29 cellular contexts compared by ENCODE assay signal in genomic region chr7:91193141-91193540, GRCh38.
DNase-seq lines count a peak whose midpoint lies in the region; ATAC-seq and TF ChIP-seq lines count a peak whose summit lies in the region.
"Had no signal": no experiment of that assay in that cellular context is flagged by ENCODE, and none has a peak within 500 bp of the region (broad histone marks: within the 10 kb centered on the region; RNA-seq: fewer than 3 reads in every experiment).

No MANE protein-coding gene starts in this region.

- H3K36me3 Mint-ChIP-seq in stimulated activated naive B cell treated with anti-CD40 and anti-IgM and Interleukin-4, amounts not matched to agents 10 μg/mL and 1 μg/mL and 100 μg/mL, for 72 hours, result peaks cover 16% of the 10 kb centered on the region in 2 donors
- H3K36me3 Mint-ChIP-seq: CD4-positive, alpha-beta memory T cell; WTC11 had no signal

- TF ChIP-seq POLR2A in breast epithelium (IDR thresholded peaks at IDR 0.05), result no peak

- no peak overlapping the region for H3K27ac ChIP-seq in breast epithelium
- H3K27ac ChIP-seq: colonic mucosa, left lung had no signal

- H3K27me3 ChIP-seq in breast epithelium, result no peaks in the 10 kb centered on the region
- H3K27me3 ChIP-seq: colonic mucosa, left lung had no signal

- no peak overlapping the region for H3K27ac Mint-ChIP-seq in stimulated activated naive B cell treated with anti-CD40 and anti-IgM and Interleukin-4, amounts not matched to agents 10 μg/mL and 1 μg/mL and 100 μg/mL, for 72 hours
- H3K27ac Mint-ChIP-seq: activated naive CD8-positive, alpha-beta T cell treated with anti-CD3 and anti-CD28 coated beads, Interleukin-2, amount 50 U/mL, for 24 hours; CD4-positive, alpha-beta memory T cell; effector memory CD8-positive, alpha-beta T cell; WTC11 had no signal

- ATAC-seq in stimulated activated naive B cell treated with anti-CD40 and anti-IgM and Interleukin-4, amounts not matched to agents 10 μg/mL and 1 μg/mL and 100 μg/mL, for 72 hours (replicated peaks), result no peak
- ATAC-seq: activated naive CD8-positive, alpha-beta T cell treated with anti-CD3 and anti-CD28 coated beads, Interleukin-2, amount 50 U/mL, for 24 hours; activated T-cell treated with anti-CD3 and anti-CD28 coated beads, Interleukin-2, amount 50 U/mL, for 4 hours; effector memory CD8-positive, alpha-beta T cell; left lung; Panc1; sciatic nerve; WTC11 had no signal

- H3K4me3 ChIP-seq in AG10803 (ENCODE audit: low read length), result no peak overlapping the region
- no peak overlapping the region for H3K4me3 ChIP-seq in choroid plexus epithelial cell (ENCODE audit: low read depth, low read length)
- H3K4me3 ChIP-seq in breast epithelium, result no peak overlapping the region
- H3K4me3 ChIP-seq: colonic mucosa, left lung had no signal

- DNase-seq in AG10803 (ENCODE audit: low read depth) (peak; percentile 58), LHCN-M2 (ENCODE audit: low read depth) (peak; percentile 43), choroid plexus epithelial cell (ENCODE audit: low read depth) (peak; percentile 49), iris pigment epithelial cell (ENCODE audit: low read depth) (peak; percentile 67), GM10266 (ENCODE audit: extremely low spot score) (no peak), breast epithelium (ENCODE audit: low spot score in 2 of 2) (no peak), LoVo (ENCODE audit: low spot score) (no peak)
- no peak for DNase-seq in stimulated activated naive B cell treated with anti-CD40 and anti-IgM and Interleukin-4, amounts not matched to agents 10 μg/mL and 1 μg/mL and 100 μg/mL, for 72 hours
- DNase-seq: activated CD4-positive, alpha-beta T cell treated with anti-CD3 and anti-CD28 coated beads, Interleukin-2, amount 50 U/mL, for 1 hour; activated gamma-delta T cell treated with Interleukin-2 at 50 U/mL for 16 hours; activated naive CD8-positive, alpha-beta T cell treated with anti-CD3 and anti-CD28 coated beads, Interleukin-2, amount 50 U/mL, for 24 hours; activated T-cell treated with anti-CD3 and anti-CD28 coated beads, Interleukin-2, amount 50 U/mL, for 4 hours; CD4-positive, alpha-beta memory T cell; colonic mucosa; DMS 273 treated with DMSO at 0.1 percent for 48 hours; effector memory CD8-positive, alpha-beta T cell; left lung; mesenchymal stem cell; NCI-H1092 treated with DMSO at 0.1 percent for 48 hours; NCI-H1930; NCI-H69; SHP77 treated with DMSO at 0.1 percent for 48 hours; stimulated activated CD4-positive, alpha-beta T cell treated with anti-CD3 and anti-CD28 coated beads, Interleukin-15, amount 100 ng/mL, for 24 hours; stimulated activated naive CD4-positive, alpha-beta T cell; T1000 had no signal

- H3K9me3 ChIP-seq in breast epithelium, result no peaks in the 10 kb centered on the region
- H3K9me3 ChIP-seq: colonic mucosa, left lung had no signal

- no peaks in the 10 kb centered on the region for H3K9me3 Mint-ChIP-seq in stimulated activated naive B cell treated with anti-CD40 and anti-IgM and Interleukin-4, amounts not matched to agents 10 μg/mL and 1 μg/mL and 100 μg/mL, for 72 hours
- H3K9me3 Mint-ChIP-seq: activated naive CD8-positive, alpha-beta T cell treated with anti-CD3 and anti-CD28 coated beads, Interleukin-2, amount 50 U/mL, for 24 hours; activated T-cell treated with anti-CD3 and anti-CD28 coated beads, Interleukin-2, amount 50 U/mL, for 4 hours; IgD-negative memory B cell; WTC11 had no signal

- H3K27me3 Mint-ChIP-seq in stimulated activated naive B cell treated with anti-CD40 and anti-IgM and Interleukin-4, amounts not matched to agents 10 μg/mL and 1 μg/mL and 100 μg/mL, for 72 hours, result no peaks in the 10 kb centered on the region
- H3K27me3 Mint-ChIP-seq: activated naive CD8-positive, alpha-beta T cell treated with anti-CD3 and anti-CD28 coated beads, Interleukin-2, amount 50 U/mL, for 24 hours; effector memory CD8-positive, alpha-beta T cell; IgD-negative memory B cell had no signal

- peaks cover 4 to 15% of the 10 kb centered on the region in 2 donors for H3K4me1 Mint-ChIP-seq in stimulated activated naive B cell treated with anti-CD40 and anti-IgM and Interleukin-4, amounts not matched to agents 10 μg/mL and 1 μg/mL and 100 μg/mL, for 72 hours
- H3K4me1 Mint-ChIP-seq: activated naive CD8-positive, alpha-beta T cell treated with anti-CD3 and anti-CD28 coated beads, Interleukin-2, amount 50 U/mL, for 24 hours; CD4-positive, alpha-beta memory T cell had no signal

- no peaks in the 10 kb centered on the region for H3K4me1 ChIP-seq in breast epithelium
- H3K4me1 ChIP-seq: colonic mucosa, left lung had no signal

- H3K4me3 Mint-ChIP-seq in stimulated activated naive B cell treated with anti-CD40 and anti-IgM and Interleukin-4, amounts not matched to agents 10 μg/mL and 1 μg/mL and 100 μg/mL, for 72 hours, result no peak overlapping the region
- H3K4me3 Mint-ChIP-seq: activated naive CD8-positive, alpha-beta T cell treated with anti-CD3 and anti-CD28 coated beads, Interleukin-2, amount 50 U/mL, for 24 hours; activated T-cell treated with anti-CD3 and anti-CD28 coated beads, Interleukin-2, amount 50 U/mL, for 4 hours; CD4-positive, alpha-beta memory T cell; effector memory CD8-positive, alpha-beta T cell; IgD-negative memory B cell; WTC11 had no signal

- intact Hi-C loops in breast epithelium (cut with DNase I; ENCODE audit: low total_unique reads), result no loop called here

- TF ChIP-seq CTCF in AG10803 (conservative IDR thresholded peaks at IDR 0.05; ENCODE audit: low read length), result no peak
- TF ChIP-seq CTCF in choroid plexus epithelial cell (conservative IDR thresholded peaks at IDR 0.05; ENCODE audit: low read depth, low read length), result no peak
- TF ChIP-seq CTCF in GM10266 (IDR thresholded peaks at IDR 0.05; ENCODE audit: control insufficient read depth, insufficient read depth, low read depth, missing control alignments), result no peak
- no peak for TF ChIP-seq CTCF in breast epithelium (IDR thresholded peaks at IDR 0.05)

- no peaks in the 10 kb centered on the region for H3K36me3 ChIP-seq in breast epithelium
- H3K36me3 ChIP-seq: colonic mucosa, left lung had no signal

Comparison
In these comparisons a context has a peak if more than half of its experiments do, and no peak if none do; other contexts are left out.
1. DNase-seq: peak in AG10803 (single experiment), LHCN-M2 (single experiment), choroid plexus epithelial cell (single experiment) and iris pigment epithelial cell (single experiment); none in GM10266 (single experiment), stimulated activated naive B cell treated with anti-CD40 and anti-IgM and Interleukin-4, amounts not matched to agents 10 μg/mL and 1 μg/mL and 100 μg/mL, for 72 hours (single experiment), breast epithelium (0 of 2) and LoVo (single experiment).